ENCODE assay signal across 8 cellular contexts in the genomic region with DNA sequence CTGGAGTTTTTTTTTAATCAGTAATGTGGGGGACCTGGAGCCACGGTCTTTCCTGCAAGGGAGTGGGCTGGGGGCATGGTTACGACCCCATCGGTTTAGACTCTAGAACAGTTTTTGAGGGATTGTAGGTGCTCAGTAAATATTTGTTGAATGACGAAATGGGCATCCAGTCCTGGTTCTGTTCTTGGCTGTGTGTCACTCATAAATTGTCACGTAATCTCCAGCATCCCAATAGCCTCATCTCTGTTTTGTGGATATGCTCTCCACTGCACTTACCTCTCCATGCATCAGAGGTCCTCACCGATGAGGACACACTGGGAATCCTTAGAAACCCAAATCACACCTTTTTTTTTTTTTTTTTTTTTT. TPM values are rescaled to one million over a fixed set of nuclear protein-coding genes. Genes with fewer than 3 reads are reported as not detected.
A peak's percentile ranks its signal among the peaks of the same experiment; 100 is the strongest.
DNase-seq lines count a peak whose midpoint lies in the region; ATAC-seq, FAIRE-seq and TF ChIP-seq lines count a peak whose summit lies in the region.

No MANE protein-coding gene starts in this region.

- H3K36me3 Mint-ChIP-seq in activated naive CD4-positive, alpha-beta T cell treated with anti-CD3 and anti-CD28 coated beads, Interleukin-2, amount 10 ng/mL, durations not matched to agents 7 days and 5 days = no peaks in the 10 kb centered on the region
- H3K36me3 Mint-ChIP-seq in astrocyte (ENCODE audit: low read depth, unreplicated experiment) = peaks cover 13% of the 10 kb centered on the region
- H3K36me3 Mint-ChIP-seq in mesothelial cell of epicardium = peaks cover 2% of the 10 kb centered on the region

- H3K4me2 ChIP-seq in astrocyte (ENCODE audit: low read length) = peak overlapping the region; percentile 98

- H3K27ac ChIP-seq in astrocyte (ENCODE audit: low read depth, low read length) = no peak overlapping the region
- H3K27ac ChIP-seq in transverse colon = peak overlapping the region; percentile 70 to 77 (median 72)

- H3K4me3 ChIP-seq in astrocyte (ENCODE audit: insufficient read depth, low read depth, low read length) = peak overlapping the region; percentile 95
- H3K4me3 ChIP-seq in transverse colon = peak overlapping the region in 2 of 4 donors; percentile 81 to 84

- intact Hi-C loops in transverse colon (cut with DNase I; ENCODE audit: low total_unique reads) = no loop called here

- H3K27me3 ChIP-seq in astrocyte (ENCODE audit: insufficient read depth, low read length) (peaks cover 4% of the 10 kb centered on the region), transverse colon (no peaks in the 10 kb centered on the region)

- no peaks in the 10 kb centered on the region for H3K36me3 ChIP-seq in astrocyte (ENCODE audit: insufficient read depth, low read length)
- H3K36me3 ChIP-seq in transverse colon = no peaks in the 10 kb centered on the region

- peak overlapping the region; percentile 77 for H3K27ac Mint-ChIP-seq in activated naive CD4-positive, alpha-beta T cell treated with anti-CD3 and anti-CD28 coated beads, Interleukin-2, amount 10 ng/mL, durations not matched to agents 7 days and 5 days
- no peak overlapping the region for H3K27ac Mint-ChIP-seq in astrocyte (ENCODE audit: unreplicated experiment)
- H3K27ac Mint-ChIP-seq in mesothelial cell of epicardium = no peak overlapping the region

- peak overlapping the region; percentile 96 for H3K9ac ChIP-seq in astrocyte (ENCODE audit: low read length)

- CTCF ChIA-PET in activated naive CD4-positive, alpha-beta T cell treated with anti-CD3 and anti-CD28 coated beads, Interleukin-2, amount 10 ng/mL, durations not matched to agents 7 days and 5 days (lab: Charles Lee) = interaction anchor here (0.8 to 1.8 kb wide), 4 partner anchors 48 to 173 kb away, joined by 3 to 9 read pairs (median 5); no protein-coding TSS in a partner anchor

- H3K4me1 Mint-ChIP-seq in activated naive CD4-positive, alpha-beta T cell treated with anti-CD3 and anti-CD28 coated beads, Interleukin-2, amount 10 ng/mL, durations not matched to agents 7 days and 5 days = peaks cover 20% of the 10 kb centered on the region
- H3K4me1 Mint-ChIP-seq in astrocyte (ENCODE audit: low read depth, unreplicated experiment) (peaks cover 8% of the 10 kb centered on the region), mesothelial cell of epicardium (peaks cover 13% of the 10 kb centered on the region)

- H2AFZ ChIP-seq in astrocyte (ENCODE audit: low read depth, low read length) = peak overlapping the region; percentile 98

- in situ Hi-C loops in transverse colon (cut with MboI; ENCODE audit: low pct_ligation_motif_present in 1 of 4, low pct_unique_long_range_greater_than_20kb in 1 of 4, low sequenced_read_pairs in 3 of 4) = no loop called here

- FAIRE-seq in astrocyte (lab: Jason Lieb, UNC) = no peak

- peak overlapping the region; percentile 85 for H3K4me3 Mint-ChIP-seq in activated naive CD4-positive, alpha-beta T cell treated with anti-CD3 and anti-CD28 coated beads, Interleukin-2, amount 10 ng/mL, durations not matched to agents 7 days and 5 days
- peak overlapping the region; percentile 97 for H3K4me3 Mint-ChIP-seq in astrocyte (ENCODE audit: unreplicated experiment)
- H3K4me3 Mint-ChIP-seq in mesothelial cell of epicardium = peak overlapping the region; percentile 93

- H3K79me2 ChIP-seq in astrocyte (ENCODE audit: insufficient read depth, low read length) = peaks cover 21% of the 10 kb centered on the region

- H3K9me3 ChIP-seq in astrocyte (ENCODE audit: insufficient read depth, low read depth, low read length) (no peaks in the 10 kb centered on the region), transverse colon (no peaks in the 10 kb centered on the region)

- peaks cover 19% of the 10 kb centered on the region for H4K20me1 ChIP-seq in astrocyte (ENCODE audit: insufficient read depth, low read length)

- no peaks in the 10 kb centered on the region for H3K9me3 Mint-ChIP-seq in activated naive CD4-positive, alpha-beta T cell treated with anti-CD3 and anti-CD28 coated beads, Interleukin-2, amount 10 ng/mL, durations not matched to agents 7 days and 5 days
- H3K9me3 Mint-ChIP-seq in astrocyte (ENCODE audit: unreplicated experiment) (peaks cover 4% of the 10 kb centered on the region), mesothelial cell of epicardium (no peaks in the 10 kb centered on the region)

- peaks cover 12% of the 10 kb centered on the region for H3K4me1 ChIP-seq in astrocyte (ENCODE audit: insufficient read depth, low read length)
- peaks cover 8 to 15% (median 9%) of the 10 kb centered on the region in 4 donors for H3K4me1 ChIP-seq in transverse colon

- TF ChIP-seq POLR2A in transverse colon (IDR thresholded peaks at IDR 0.05) = no peak

- ATAC-seq in HG02884 (IDR thresholded peaks at IDR 0.05; ENCODE audit: unreplicated experiment) (no peak), HG02588 (IDR thresholded peaks at IDR 0.05; ENCODE audit: unreplicated experiment) (no peak)

- no peak for DNase-seq in activated naive CD4-positive, alpha-beta T cell treated with anti-CD3 and anti-CD28 coated beads, Interleukin-2, amount 10 ng/mL, durations not matched to agents 7 days and 5 days
- DNase-seq in activated naive CD4-positive, alpha-beta T cell treated with anti-CD3 and anti-CD28 coated beads, Interleukin-2, amount 50 U/mL, for 16 hours = no peak
- DNase-seq in astrocyte (ENCODE audit: low read depth) (no peak), mesothelial cell of epicardium (ENCODE audit: low spot score in 2 of 2, unreplicated experiment in 2 of 2) (no peak), transverse colon (no peak)
- DNase-seq in stimulated activated CD4-positive, alpha-beta T cell treated with anti-CD3 and anti-CD28 coated beads, Interleukin-2, amount 100 ng/mL, for 48 hours = no peak

- TF ChIP-seq CTCF in astrocyte (IDR thresholded peaks at IDR 0.05; ENCODE audit: insufficient read depth, low read depth, low read length) = no peak
- TF ChIP-seq CTCF in mesothelial cell of epicardium (IDR thresholded peaks at IDR 0.05; ENCODE audit: unreplicated experiment) = no peak
- no peak for TF ChIP-seq CTCF in transverse colon (IDR thresholded peaks at IDR 0.05)

- no peaks in the 10 kb centered on the region for H3K27me3 Mint-ChIP-seq in activated naive CD4-positive, alpha-beta T cell treated with anti-CD3 and anti-CD28 coated beads, Interleukin-2, amount 10 ng/mL, durations not matched to agents 7 days and 5 days
- H3K27me3 Mint-ChIP-seq in astrocyte (ENCODE audit: low read depth, unreplicated experiment) (peaks cover 9% of the 10 kb centered on the region), mesothelial cell of epicardium (ENCODE audit: low read depth) (peaks cover 7% of the 10 kb centered on the region)

- TF ChIP-seq EP300 in transverse colon (IDR thresholded peaks at IDR 0.05; ENCODE audit: low read depth) = no peak

- 67 to 100% methylated on average over 1 to 6 of the region's 6 CpGs for WGBS in transverse colon (ENCODE audit: low coverage in 1 of 2), 2 donors

RNA-seq across cellular contexts. Expression of a gene that starts 0.5 kb away (rescaled TPM):
- 40.2 TPM in 2 replicates for total RNA-seq in astrocyte
- total RNA-seq in mesothelial cell of epicardium = 29.0 to 33.0 TPM (median 29.8 TPM) in 3 replicates
- 10 to 100 TPM in 3 of 4 donors, 1 to 10 TPM in 1; 6.7 to 54.5 (median 23.4) TPM for total RNA-seq in transverse colon

RNA-seq across cellular contexts. Expression of a gene that starts 49.0 kb away (rescaled TPM):
- total RNA-seq in astrocyte (100 and 106 TPM in 2 replicates), mesothelial cell of epicardium (71.2 to 75.7 TPM (median 73.7 TPM) in 3 replicates), transverse colon (10 to 100 TPM; 29.7 to 75.1 (median 63.8) TPM)

RNA-seq across cellular contexts. Expression of a gene that starts 55.4 kb away (rescaled TPM):
- 181 and 212 TPM in 2 replicates for total RNA-seq in astrocyte
- 194 to 213 TPM (median 204 TPM) in 3 replicates for total RNA-seq in mesothelial cell of epicardium
- 100 to 1,000 TPM; 122 to 257 (median 178) TPM for total RNA-seq in transverse colon
